In the genomic region with DNA sequence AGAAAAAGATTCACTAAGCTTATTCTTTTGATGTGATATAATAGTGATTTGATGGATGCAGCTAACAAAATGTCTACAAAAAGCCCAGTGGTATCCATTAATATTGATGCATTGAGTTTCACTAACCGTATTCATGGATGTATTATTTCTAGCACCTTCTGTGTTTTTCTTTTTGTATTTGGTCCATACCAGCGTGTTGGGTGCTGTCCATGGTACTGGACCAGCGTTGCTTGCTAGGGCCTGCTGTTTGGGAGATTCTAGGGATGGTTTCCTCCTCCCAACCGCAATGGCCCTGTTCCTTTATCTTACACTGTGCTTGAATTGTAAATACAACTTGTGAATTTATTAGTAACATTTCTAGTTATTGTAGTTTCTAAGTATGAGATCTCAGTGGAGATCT, we compare ENCODE assay signal across 10 cellular contexts. TPM values are rescaled to one million over a fixed set of nuclear protein-coding genes. Genes with fewer than 3 reads are reported as not detected.
DNase-seq lines count a peak whose midpoint lies in the region; ATAC-seq and TF ChIP-seq lines count a peak whose summit lies in the region.
"Had no signal": no experiment of that assay in that cellular context is flagged by ENCODE, and none has a peak within 500 bp of the region (broad histone marks: within the 10 kb centered on the region; RNA-seq: fewer than 3 reads in every experiment).

No MANE protein-coding gene starts in this region.

- no peaks in the 10 kb centered on the region for H3K27me3 ChIP-seq in esophagus muscularis mucosa

- no peaks in the 10 kb centered on the region for H3K4me1 ChIP-seq in esophagus muscularis mucosa

- no peaks in the 10 kb centered on the region for H3K9me3 ChIP-seq in esophagus muscularis mucosa

- intact Hi-C loops in esophagus muscularis mucosa (cut with DNase I) = no loop called here

- no peak overlapping the region for H3K4me3 ChIP-seq in esophagus muscularis mucosa
- H3K4me3 ChIP-seq: skin epidermis had no signal

- no peak overlapping the region for H3K27ac ChIP-seq in esophagus muscularis mucosa (replicated peaks in 1 of 4)
- H3K27ac ChIP-seq: skin epidermis had no signal

- no peak for TF ChIP-seq EP300 in esophagus muscularis mucosa (IDR thresholded peaks at IDR 0.05)

- no peak for TF ChIP-seq POLR2A in esophagus muscularis mucosa (IDR thresholded peaks at IDR 0.05; ENCODE audit: low read depth)

- no peaks in the 10 kb centered on the region for H3K36me3 ChIP-seq in esophagus muscularis mucosa

- WGBS in esophagus muscularis mucosa = 17% methylated on average over 4 of the region's 4 CpGs

- TF ChIP-seq CTCF in esophagus muscularis mucosa (IDR thresholded peaks at IDR 0.05) = no peak

- peak; percentile 67 for ATAC-seq in left lobe of liver
- ATAC-seq in esophagus mucosa = no peak
- no peak for ATAC-seq in GM21423 (IDR thresholded peaks at IDR 0.05; ENCODE audit: unreplicated experiment)

- in situ Hi-C loops in ACHN (cut with HindIII; ENCODE audit: low pct_ligation_motif_present, low pct_unique_long_range_greater_than_20kb, low sequenced_read_pairs) = no loop called here

- DNase-seq in ACHN = peak; percentile 65
- peak; percentile 59 for DNase-seq in HT-29 (ENCODE audit: low spot score)
- DNase-seq in amniotic stem cell (lab: John Stamatoyannopoulos, UW) = peak; percentile 29
- no peak for DNase-seq in left lobe of liver (ENCODE audit: low spot score)
- DNase-seq in NCI-H748 (lab: John Stamatoyannopoulos, UW; ENCODE audit: unreplicated experiment) = no peak
- DNase-seq in esophagus muscularis mucosa (ENCODE audit: extremely low spot score) = no peak
- DNase-seq: central memory CD4-positive, alpha-beta T cell had no signal

RNA-seq across cellular contexts. Expression of a gene that starts 31.7 kb away (rescaled TPM):
- total RNA-seq in HT-29 (2014; rRNA removed; shearing (Covaris generic)) = not detected in 2 replicates
- 0.35 TPM for total RNA-seq in left lobe of liver
- total RNA-seq in esophagus muscularis mucosa = under 1 TPM in 2 of 4 donors, not detected in 2; 0.06 to 0.17 TPM
- total RNA-seq in esophagus mucosa = not detected

Comparison
In these comparisons a context has a peak if more than half of its experiments do, and no peak if none do; other contexts are left out.
1. DNase-seq: peak in ACHN (single experiment), HT-29 (single experiment) and amniotic stem cell (single experiment); none in left lobe of liver (single experiment), NCI-H748 (single experiment) and esophagus muscularis mucosa (single experiment).